2 cellular contexts compared by ENCODE assay signal in the genomic region with DNA sequence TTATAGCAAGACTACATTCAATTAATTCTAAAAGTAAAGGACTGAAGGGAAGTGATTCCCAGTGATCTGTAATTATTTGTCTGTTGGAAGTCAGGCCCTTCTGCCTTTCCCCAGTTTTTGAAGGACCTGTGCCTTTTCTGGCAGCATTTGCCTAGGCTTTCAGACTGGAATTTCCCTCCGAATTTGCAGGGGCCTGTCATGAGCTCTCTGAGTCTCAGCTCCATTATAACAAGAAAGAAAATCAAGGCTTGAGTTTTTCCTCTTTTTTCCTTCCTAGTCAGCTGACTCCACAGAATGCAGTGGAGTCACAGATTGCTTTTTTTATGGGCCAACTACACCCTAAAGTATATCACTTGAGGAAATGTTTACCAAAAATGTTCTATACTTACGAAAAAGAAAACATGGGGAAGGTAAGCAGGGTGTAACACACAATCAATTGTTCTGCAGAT.
TF ChIP-seq lines count a peak whose summit lies in the region.

No MANE protein-coding gene starts in this region.

TF ChIP-seq in SK-N-SH, 30 proteins besides CTCF, POLR2A, EP300 and RAD21 (continued from another document):
- no peak for TF ChIP-seq JUND (IDR thresholded peaks at IDR 0.05)
- TF ChIP-seq POLR2AphosphoS5 (IDR thresholded peaks at IDR 0.05; ENCODE audit: low read depth, low read length) = no peak
- no peak for TF ChIP-seq USF2 (IDR thresholded peaks at IDR 0.05; ENCODE audit: borderline replicate concordance, low read depth, low read length)
- TF ChIP-seq TEAD4 (IDR thresholded peaks at IDR 0.05; ENCODE audit: borderline replicate concordance, insufficient read depth) = no peak

TF ChIP-seq in SK-N-SH treated with all-trans-retinoic acid at 6 μM for 48 hours, 23 proteins besides CTCF, POLR2A, EP300 and RAD21 (continued from another document):
- TF ChIP-seq POU6F1 (CRISPR knock-in tag; IDR thresholded peaks at IDR 0.05; ENCODE audit: borderline replicate concordance, low read depth) = no peak
- TF ChIP-seq RARB (CRISPR knock-in tag; IDR thresholded peaks at IDR 0.05) = no peak
- TF ChIP-seq GLIS3 (CRISPR knock-in tag; IDR thresholded peaks at IDR 0.05) = no peak
- TF ChIP-seq OSR1 (CRISPR knock-in tag; IDR thresholded peaks at IDR 0.05) = no peak
- no peak for TF ChIP-seq CSDC2 (CRISPR knock-in tag; IDR thresholded peaks at IDR 0.05)
- no peak for TF ChIP-seq ZNF8 (CRISPR knock-in tag; IDR thresholded peaks at IDR 0.05)
- TF ChIP-seq TCF4 (CRISPR knock-in tag; IDR thresholded peaks at IDR 0.05; ENCODE audit: borderline replicate concordance) = no peak
- TF ChIP-seq ZNF70 (CRISPR knock-in tag; IDR thresholded peaks at IDR 0.05) = no peak
- TF ChIP-seq ESRRG (CRISPR knock-in tag; IDR thresholded peaks at IDR 0.05) = no peak
- no peak for TF ChIP-seq TSHZ2 (CRISPR knock-in tag; IDR thresholded peaks at IDR 0.05)
- no peak for TF ChIP-seq CREB5 (CRISPR knock-in tag; IDR thresholded peaks at IDR 0.05; ENCODE audit: low read depth)
